In genomic region chr11:15829312-15829711, GRCh38 we compare ENCODE assay signal across 16 cellular contexts.
"Had no signal": no experiment of that assay in that cellular context is flagged by ENCODE, and none has a peak within 500 bp of the region (broad histone marks: within the 10 kb centered on the region; RNA-seq: fewer than 3 reads in every experiment).

No MANE protein-coding gene starts in this region.

- H2AFZ ChIP-seq: hepatocyte had no signal

- H3K4me3 ChIP-seq: hepatocyte, right atrium auricular region, tibial nerve, vagina had no signal

- H3K36me3 ChIP-seq: right atrium auricular region, tibial nerve, vagina, WERI-Rb-1 had no signal

- H3K79me2 ChIP-seq: hepatocyte had no signal

- H3K27ac ChIP-seq: hepatocyte, vagina, WERI-Rb-1 had no signal

- H3K9me3 ChIP-seq: right atrium auricular region, tibial nerve, vagina had no signal

- H3K4me1 ChIP-seq: vagina had no signal

- ATAC-seq: activated CD4-positive, alpha-beta T cell treated with anti-CD3 and anti-CD28 coated beads for 36 hours; activated CD8-positive, alpha-beta T cell treated with anti-CD3 and anti-CD28 coated beads for 36 hours; naive thymus-derived CD8-positive, alpha-beta T cell; stimulated activated effector memory CD8-positive, alpha-beta T cell treated with anti-CD3 and anti-CD28 coated beads, Interleukin-12 subunit alpha, Interleukin-12 subunit beta, amount 100 ng/mL, for 72 hours had no signal

- H3K27me3 ChIP-seq: hepatocyte, right atrium auricular region, tibial nerve, vagina had no signal

- DNase-seq: activated CD4-positive, alpha-beta T cell treated with anti-CD3 and anti-CD28 coated beads for 36 hours; activated CD8-positive, alpha-beta memory T cell treated with anti-CD3 and anti-CD28 coated beads, Interleukin-2, amount 50 U/mL, for 4 hours; activated CD8-positive, alpha-beta T cell treated with anti-CD3 and anti-CD28 coated beads for 36 hours; activated naive CD8-positive, alpha-beta T cell treated with anti-CD3 and anti-CD28 coated beads, Interleukin-2, amount 10 ng/mL, durations not matched to agents 7 days and 5 days; anterior cingulate cortex; mammary epithelial cell; naive thymus-derived CD8-positive, alpha-beta T cell; posterior cingulate gyrus; small intestine; T-helper 9 cell; WERI-Rb-1 had no signal

- H3K4me2 ChIP-seq: hepatocyte had no signal
